ENCODE assay signal across 1 cellular context in the genomic region with DNA sequence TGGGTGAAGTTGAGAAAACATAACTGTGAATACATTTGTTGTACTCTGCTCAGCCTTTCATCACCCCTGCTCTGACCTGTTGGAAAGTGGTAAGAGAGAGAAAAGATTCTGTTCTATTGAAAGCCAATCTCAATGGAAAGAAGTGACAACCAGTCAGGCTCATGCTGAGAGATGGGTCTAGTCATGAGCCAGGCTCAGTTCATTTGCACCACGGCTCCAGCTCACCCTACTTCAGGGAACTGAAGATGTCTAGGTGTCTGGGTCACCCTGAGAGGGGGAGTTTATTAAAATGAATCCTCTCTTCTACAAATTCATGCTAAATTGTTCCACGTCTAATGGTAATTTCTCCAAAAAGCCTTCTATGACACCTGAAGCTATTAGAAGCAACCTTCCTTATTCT.
TF ChIP-seq lines count a peak whose summit lies in the region.

No MANE protein-coding gene starts in this region.

TF ChIP-seq in IMR-90, 13 proteins besides CTCF, POLR2A, EP300 and RAD21:
- TF ChIP-seq SMC3 (IDR thresholded peaks at IDR 0.05; ENCODE audit: low read depth, low read length) (no peak), NFE2L2 (IDR thresholded peaks at IDR 0.05; ENCODE audit: low read depth, low read length) (no peak), CHD1 (IDR thresholded peaks at IDR 0.05; ENCODE audit: low read depth, low read length) (no peak), MAZ (IDR thresholded peaks at IDR 0.05; ENCODE audit: borderline replicate concordance, low read depth, low read length) (no peak), CEBPB (IDR thresholded peaks at IDR 0.05; ENCODE audit: low read depth, low read length) (no peak), MXI1 (IDR thresholded peaks at IDR 0.05; ENCODE audit: borderline replicate concordance, low read depth, low read length) (no peak)
- TF ChIP-seq, protein P1, sequence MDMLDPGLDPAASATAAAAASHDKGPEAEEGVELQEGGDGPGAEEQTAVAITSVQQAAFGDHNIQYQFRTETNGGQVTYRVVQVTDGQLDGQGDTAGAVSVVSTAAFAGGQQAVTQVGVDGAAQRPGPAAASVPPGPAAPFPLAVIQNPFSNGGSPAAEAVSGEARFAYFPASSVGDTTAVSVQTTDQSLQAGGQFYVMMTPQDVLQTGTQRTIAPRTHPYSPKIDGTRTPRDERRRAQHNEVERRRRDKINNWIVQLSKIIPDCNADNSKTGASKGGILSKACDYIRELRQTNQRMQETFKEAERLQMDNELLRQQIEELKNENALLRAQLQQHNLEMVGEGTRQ (IDR thresholded peaks at IDR 0.05; ENCODE audit: low read depth, low read length), result no peak
